ENCODE assay signal across 9 cellular contexts in genomic region chr6:75201901-75202672, GRCh38. TPM values are rescaled to one million over a fixed set of nuclear protein-coding genes. Genes with fewer than 3 reads are reported as not detected.
DNase-seq lines count a peak whose midpoint lies in the region; ATAC-seq and TF ChIP-seq lines count a peak whose summit lies in the region.
"Had no signal": no experiment of that assay in that cellular context is flagged by ENCODE, and none has a peak within 500 bp of the region (broad histone marks: within the 10 kb centered on the region; RNA-seq: fewer than 3 reads in every experiment).

No MANE protein-coding gene starts in this region.

- no peak for TF ChIP-seq POLR2A in transverse colon (IDR thresholded peaks at IDR 0.05)

- no peaks in the 10 kb centered on the region for H3K9me3 ChIP-seq in transverse colon

- ATAC-seq in activated CD8-positive, alpha-beta T cell treated with anti-CD3 and anti-CD28 coated beads for 36 hours = no peak
- ATAC-seq in activated CD8-positive, alpha-beta T cell treated with anti-CD3 and anti-CD28 coated beads, Interleukin-2, amount 10 ng/mL, durations not matched to agents 7 days and 5 days = no peak
- ATAC-seq in HG03097 (IDR thresholded peaks at IDR 0.05; ENCODE audit: low FRiP score, unreplicated experiment) = no peak

- intact Hi-C loops in activated CD8-positive, alpha-beta T cell treated with anti-CD3 and anti-CD28 coated beads for 36 hours (cut with micrococcal nuclease) = loop anchor here (10.0 kb wide), 2 partner anchors 117 to 1237 kb away; no protein-coding TSS in a partner anchor
- intact Hi-C loops in transverse colon (cut with DNase I; ENCODE audit: low total_unique reads) = loop anchor here (5.0 to 10.0 kb wide), 3 partner anchors 447 to 1230 kb away; no protein-coding TSS in a partner anchor

- TF ChIP-seq EP300 in transverse colon (IDR thresholded peaks at IDR 0.05; ENCODE audit: low read depth) = no peak

- H3K36me3 ChIP-seq in transverse colon = no peaks in the 10 kb centered on the region

- CTCF ChIA-PET in activated CD8-positive, alpha-beta T cell treated with anti-CD3 and anti-CD28 coated beads for 36 hours (lab: Charles Lee) = interaction anchor here (1.6 to 5.9 kb wide), 5 partner anchors 8 to 1464 kb away, joined by 6 to 37 read pairs (median 14); no protein-coding TSS in a partner anchor
- CTCF ChIA-PET in activated CD8-positive, alpha-beta T cell treated with anti-CD3 and anti-CD28 coated beads, Interleukin-2, amount 10 ng/mL, durations not matched to agents 7 days and 5 days (lab: Charles Lee) = no interaction called here

- peaks cover 73% of the 10 kb centered on the region for H3K27me3 ChIP-seq in transverse colon

- TF ChIP-seq CTCF in activated CD8-positive, alpha-beta T cell treated with anti-CD3 and anti-CD28 coated beads for 36 hours (IDR thresholded peaks at IDR 0.05) = no peak
- TF ChIP-seq CTCF in astrocyte of the spinal cord (IDR thresholded peaks at IDR 0.05; ENCODE audit: low read depth, low read length) (no peak), transverse colon (IDR thresholded peaks at IDR 0.05) (no peak)

- in situ Hi-C loops in astrocyte of the spinal cord (cut with HindIII; ENCODE audit: low sequenced_read_pairs) (no loop called here), transverse colon (cut with MboI; ENCODE audit: low pct_ligation_motif_present in 1 of 4, low pct_unique_long_range_greater_than_20kb in 1 of 4, low sequenced_read_pairs in 3 of 4) (loop anchor here in 3 of 4 donors (25.0 kb wide), 4 partner anchors 790 to 1465 kb away; no protein-coding TSS in a partner anchor)

- H3K27me3 Mint-ChIP-seq in activated CD8-positive, alpha-beta T cell treated with anti-CD3 and anti-CD28 coated beads for 36 hours = peaks cover 66% of the 10 kb centered on the region
- peaks cover 72% of the 10 kb centered on the region for H3K27me3 Mint-ChIP-seq in activated CD8-positive, alpha-beta T cell treated with anti-CD3 and anti-CD28 coated beads, Interleukin-2, amount 10 ng/mL, durations not matched to agents 7 days and 5 days (ENCODE audit: low read depth)

- H3K27ac ChIP-seq in transverse colon = peak overlapping the region; percentile 79 to 86 (median 84)

- H3K4me1 ChIP-seq in transverse colon = peaks cover 0 to 47% (median 6%) of the 10 kb centered on the region in 4 donors

- no peaks in the 10 kb centered on the region for H3K36me3 Mint-ChIP-seq in activated CD8-positive, alpha-beta T cell treated with anti-CD3 and anti-CD28 coated beads for 36 hours (ENCODE audit: low read depth)
- H3K36me3 Mint-ChIP-seq in activated CD8-positive, alpha-beta T cell treated with anti-CD3 and anti-CD28 coated beads, Interleukin-2, amount 10 ng/mL, durations not matched to agents 7 days and 5 days (ENCODE audit: low read depth) = no peaks in the 10 kb centered on the region

- H3K9me3 Mint-ChIP-seq in activated CD8-positive, alpha-beta T cell treated with anti-CD3 and anti-CD28 coated beads for 36 hours = no peaks in the 10 kb centered on the region
- H3K9me3 Mint-ChIP-seq in activated CD8-positive, alpha-beta T cell treated with anti-CD3 and anti-CD28 coated beads, Interleukin-2, amount 10 ng/mL, durations not matched to agents 7 days and 5 days (ENCODE audit: insufficient read depth) = no peaks in the 10 kb centered on the region

- no peak overlapping the region for H3K27ac Mint-ChIP-seq in activated CD8-positive, alpha-beta T cell treated with anti-CD3 and anti-CD28 coated beads for 36 hours
- no peak overlapping the region for H3K27ac Mint-ChIP-seq in activated CD8-positive, alpha-beta T cell treated with anti-CD3 and anti-CD28 coated beads, Interleukin-2, amount 10 ng/mL, durations not matched to agents 7 days and 5 days

- no peak overlapping the region for H3K4me3 Mint-ChIP-seq in activated CD8-positive, alpha-beta T cell treated with anti-CD3 and anti-CD28 coated beads for 36 hours
- H3K4me3 Mint-ChIP-seq in activated CD8-positive, alpha-beta T cell treated with anti-CD3 and anti-CD28 coated beads, Interleukin-2, amount 10 ng/mL, durations not matched to agents 7 days and 5 days = no peak overlapping the region

- DNase-seq in activated CD8-positive, alpha-beta T cell treated with anti-CD3 and anti-CD28 coated beads for 36 hours = peak; percentile 23
- DNase-seq in activated CD8-positive, alpha-beta T cell treated with anti-CD3 and anti-CD28 coated beads, Interleukin-2, amount 10 ng/mL, durations not matched to agents 7 days and 5 days = no peak
- peak; percentile 58 for DNase-seq in astrocyte of the spinal cord (ENCODE audit: low read depth, low spot score)
- peak; percentile 56 for DNase-seq in kidney tubule cell (ENCODE audit: low spot score)
- DNase-seq in transverse colon = peak; percentile 16
- DNase-seq in central memory CD4-positive, alpha-beta T cell = no peak
- DNase-seq in NOMO-1 (lab: John Stamatoyannopoulos, UW; ENCODE audit: unreplicated experiment in 2 of 2) = no peak
- DNase-seq: DND-41 had no signal

- POLR2A ChIA-PET in activated CD8-positive, alpha-beta T cell treated with anti-CD3 and anti-CD28 coated beads for 36 hours (lab: Charles Lee) = no interaction called here
- POLR2A ChIA-PET in activated CD8-positive, alpha-beta T cell treated with anti-CD3 and anti-CD28 coated beads, Interleukin-2, amount 10 ng/mL, durations not matched to agents 7 days and 5 days (lab: Charles Lee) = no interaction called here

- H3K4me1 Mint-ChIP-seq in activated CD8-positive, alpha-beta T cell treated with anti-CD3 and anti-CD28 coated beads for 36 hours (ENCODE audit: low read depth) = peaks cover 32% of the 10 kb centered on the region
- H3K4me1 Mint-ChIP-seq in activated CD8-positive, alpha-beta T cell treated with anti-CD3 and anti-CD28 coated beads, Interleukin-2, amount 10 ng/mL, durations not matched to agents 7 days and 5 days (ENCODE audit: low read depth) = peaks cover 34% of the 10 kb centered on the region

- H3K4me3 ChIP-seq in astrocyte of the spinal cord (ENCODE audit: low read depth, low read length) = peak overlapping the region; percentile 38
- peak overlapping the region in 3 of 4 donors; percentile 10 to 33 (median 20) for H3K4me3 ChIP-seq in transverse colon

- WGBS in transverse colon (ENCODE audit: low coverage in 1 of 2), 2 donors = 30 to 38% methylated on average over 2 to 43 of the region's 46 CpGs

RNA-seq across cellular contexts. Expression of gene COL12A1, which starts 3.8 kb away (rescaled TPM):
- total RNA-seq in activated CD8-positive, alpha-beta T cell treated with anti-CD3 and anti-CD28 coated beads for 36 hours = under 1 TPM in 1 of 2 experiments, not detected in 1; 0.09 TPM
- total RNA-seq in activated CD8-positive, alpha-beta T cell treated with anti-CD3 and anti-CD28 coated beads, Interleukin-2, amount 10 ng/mL, durations not matched to agents 7 days and 5 days = under 1 TPM in 1 of 2 experiments, not detected in 1; 0.05 TPM
- total RNA-seq in transverse colon = 10 to 100 TPM; 14.2 to 45.1 (median 32.3) TPM

RNA-seq across cellular contexts. Expression of gene COX7A2, which starts 41.5 kb away (rescaled TPM):
- total RNA-seq in activated CD8-positive, alpha-beta T cell treated with anti-CD3 and anti-CD28 coated beads for 36 hours = 100 to 1,000 TPM; 481 to 485 TPM
- 100 to 1,000 TPM; 430 to 441 TPM for total RNA-seq in activated CD8-positive, alpha-beta T cell treated with anti-CD3 and anti-CD28 coated beads, Interleukin-2, amount 10 ng/mL, durations not matched to agents 7 days and 5 days
- 100 to 1,000 TPM; 146 to 469 (median 349) TPM for total RNA-seq in transverse colon

Comparison
In these comparisons a context has a peak if more than half of its experiments do, and no peak if none do; other contexts are left out.
1. DNase-seq: peak in activated CD8-positive, alpha-beta T cell treated with anti-CD3 and anti-CD28 coated beads for 36 hours (single experiment), astrocyte of the spinal cord (single experiment), kidney tubule cell (single experiment) and transverse colon (single experiment); none in activated CD8-positive, alpha-beta T cell treated with anti-CD3 and anti-CD28 coated beads, Interleukin-2, amount 10 ng/mL, durations not matched to agents 7 days and 5 days (single experiment), central memory CD4-positive, alpha-beta T cell (single experiment) and NOMO-1 (0 of 2).
2. RNA of gene COL12A1, which starts 3.8 kb away (total RNA-seq): 14.2 to 45.1 TPM in transverse colon; 0.09 TPM in activated CD8-positive, alpha-beta T cell treated with anti-CD3 and anti-CD28 coated beads for 36 hours and 0.05 TPM in activated CD8-positive, alpha-beta T cell treated with anti-CD3 and anti-CD28 coated beads, Interleukin-2, amount 10 ng/mL, durations not matched to agents 7 days and 5 days; every median in the first group is over 10 times any median in the second.